In genomic region chr10:110209926-110210662, GRCh38 we compare ENCODE assay signal across 2 cellular contexts.
TF ChIP-seq lines count a peak whose summit lies in the region.

No MANE protein-coding gene starts in this region.

TF ChIP-seq in HCT116, 20 proteins besides CTCF, POLR2A, EP300 and RAD21 (continued from another document):
- TF ChIP-seq ATF3 (IDR thresholded peaks at IDR 0.05): no peak
TF ChIP-seq in HCT116: peak in this region for 1.

TF ChIP-seq in HepG2, 621 proteins besides CTCF, POLR2A, EP300 and RAD21 (continues in another document):
- TF ChIP-seq HNF1B (CRISPR knock-in tag; IDR thresholded peaks at IDR 0.05): 0 out of 2 replicates have a peak, but pooled peaks have one; percentile 49
- TF ChIP-seq ZNF3 (CRISPR knock-in tag; IDR thresholded peaks at IDR 0.05): no peak
- TF ChIP-seq ZNF619 (CRISPR knock-in tag; IDR thresholded peaks at IDR 0.05): no peak; the same call in 1 of the 2 replicates
- 0 out of 2 replicates have a peak, but pooled peaks have one; percentile 27 for TF ChIP-seq ZNF761 (CRISPR knock-in tag; conservative IDR thresholded peaks at IDR 0.05)
- TF ChIP-seq ZFAT (CRISPR knock-in tag; conservative IDR thresholded peaks at IDR 0.05): no peak
- no peak for TF ChIP-seq THYN1 (CRISPR knock-in tag; IDR thresholded peaks at IDR 0.05; ENCODE audit: borderline replicate concordance, low read depth)
- 0 out of 2 replicates have a peak, but pooled peaks have one; percentile 32 for TF ChIP-seq AHDC1 (CRISPR knock-in tag; IDR thresholded peaks at IDR 0.05; ENCODE audit: borderline replicate concordance)
- TF ChIP-seq ZNF558 (CRISPR knock-in tag; IDR thresholded peaks at IDR 0.05; ENCODE audit: borderline replicate concordance): no peak
- no peak for TF ChIP-seq ZFP36L1 (CRISPR knock-in tag; IDR thresholded peaks at IDR 0.05)
- no peak for TF ChIP-seq ZNF639 (CRISPR knock-in tag; conservative IDR thresholded peaks at IDR 0.05)
- TF ChIP-seq RCOR2 (CRISPR knock-in tag; IDR thresholded peaks at IDR 0.05): no peak
- TF ChIP-seq PHB2 (IDR thresholded peaks at IDR 0.05; ENCODE audit: partially characterized antibody): no peak
- TF ChIP-seq ZNF775 (CRISPR knock-in tag; IDR thresholded peaks at IDR 0.05; ENCODE audit: borderline replicate concordance): 0 out of 2 replicates have a peak, but pooled peaks have one; percentile 30
- TF ChIP-seq ZBTB7A (CRISPR knock-in tag; IDR thresholded peaks at IDR 0.05): peak; percentile 63
- no peak for TF ChIP-seq PLSCR1 (CRISPR knock-in tag; IDR thresholded peaks at IDR 0.05; ENCODE audit: borderline replicate concordance)
- TF ChIP-seq SRSF4 (IDR thresholded peaks at IDR 0.05; ENCODE audit: low read depth, low read length, poor library complexity, severe bottlenecking): no peak
- TF ChIP-seq HDAC6 (IDR thresholded peaks at IDR 0.05; ENCODE audit: low read depth, low read length): no peak
- no peak for TF ChIP-seq ZNF142 (CRISPR knock-in tag; IDR thresholded peaks at IDR 0.05)
- TF ChIP-seq ZNF354B (CRISPR knock-in tag; IDR thresholded peaks at IDR 0.05): 0 out of 2 replicates have a peak, but pooled peaks have one; percentile 70
- TF ChIP-seq HOXA5 (CRISPR knock-in tag; IDR thresholded peaks at IDR 0.05): peak; percentile 37; the same call in 1 of the 2 replicates
- no peak for TF ChIP-seq TBX2 (CRISPR knock-in tag; IDR thresholded peaks at IDR 0.05; ENCODE audit: borderline replicate concordance)
- no peak for TF ChIP-seq ZNF260 (CRISPR knock-in tag; IDR thresholded peaks at IDR 0.05; ENCODE audit: borderline replicate concordance, low read depth)
- TF ChIP-seq KDM1A (CRISPR knock-in tag; IDR thresholded peaks at IDR 0.05): no peak
- TF ChIP-seq POLR2G (IDR thresholded peaks at IDR 0.05; ENCODE audit: low read depth, low read length): 0 out of 2 replicates have a peak, but pooled peaks have one; percentile 8
- TF ChIP-seq ZBTB40 (IDR thresholded peaks at IDR 0.05): no peak
- TF ChIP-seq ZBTB40 (CRISPR knock-in tag; IDR thresholded peaks at IDR 0.05): no peak
- TF ChIP-seq ZNF546 (CRISPR knock-in tag; conservative IDR thresholded peaks at IDR 0.05): no peak
